In the genomic region with DNA sequence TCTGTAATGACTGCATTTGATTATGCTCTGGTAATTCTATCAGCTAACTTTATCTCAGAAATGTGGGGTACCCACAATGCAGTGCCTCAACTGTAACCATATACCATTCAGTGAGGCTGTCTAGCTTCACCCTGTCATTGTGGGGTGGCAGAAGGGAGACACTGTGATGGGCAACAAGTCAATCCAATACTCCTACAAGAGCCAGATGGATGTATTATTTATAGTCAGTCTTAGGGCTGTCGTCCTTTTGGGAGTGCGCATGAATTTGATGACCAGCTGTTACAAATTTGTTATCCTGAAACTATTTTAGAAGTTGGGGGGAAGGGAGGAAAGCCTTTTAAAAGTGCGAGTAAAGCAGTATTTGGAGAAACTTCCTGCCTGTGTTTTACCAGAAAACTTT, we compare ENCODE assay signal across 28 cellular contexts. TPM values are rescaled to one million over a fixed set of nuclear protein-coding genes. Genes with fewer than 3 reads are reported as not detected.
A peak's percentile ranks its signal among the peaks of the same experiment; 100 is the strongest.
DNase-seq lines count a peak whose midpoint lies in the region; ATAC-seq and TF ChIP-seq lines count a peak whose summit lies in the region.
"Had no signal": no experiment of that assay in that cellular context is flagged by ENCODE, and none has a peak within 500 bp of the region (broad histone marks: within the 10 kb centered on the region; RNA-seq: fewer than 3 reads in every experiment).

No MANE protein-coding gene starts in this region.

- CTCF ChIA-PET in activated CD8-positive, alpha-beta memory T cell treated with anti-CD3 and anti-CD28 coated beads, Interleukin-2, amount 10 ng/mL, durations not matched to agents 7 days and 5 days (lab: Charles Lee), result interaction anchor here (0.9 to 1.5 kb wide), 3 partner anchors 9 to 33 kb away, joined by 3 to 6 read pairs (median 4); no protein-coding TSS in a partner anchor

- H3K4me1 ChIP-seq in DND-41 (ENCODE audit: insufficient read depth, low read length) (peaks cover 7% of the 10 kb centered on the region), neuron (ENCODE audit: insufficient read depth, low read length) (peaks cover 20% of the 10 kb centered on the region)
- H3K4me1 ChIP-seq: adrenal gland, right lobe of liver had no signal

- H3K36me3 ChIP-seq in DND-41 (ENCODE audit: insufficient read depth, low read length), result no peaks in the 10 kb centered on the region
- H3K36me3 ChIP-seq in neuron (ENCODE audit: insufficient read depth, low read length), result no peaks in the 10 kb centered on the region
- H3K36me3 ChIP-seq: adrenal gland, brain microvascular endothelial cell, right lobe of liver had no signal

- H2AFZ ChIP-seq in DND-41 (ENCODE audit: low read depth, low read length) (no peak overlapping the region), neuron (ENCODE audit: low read depth, low read length) (peak overlapping the region; percentile 4)

- H3K27me3 ChIP-seq in DND-41 (ENCODE audit: insufficient read depth, low read length, poor library complexity) (no peaks in the 10 kb centered on the region), neuron (ENCODE audit: insufficient read depth, low read length) (no peaks in the 10 kb centered on the region)
- H3K27me3 ChIP-seq: adrenal gland, brain microvascular endothelial cell, right lobe of liver had no signal

- ATAC-seq in DND-41 (ENCODE audit: insufficient read depth, low read depth), result peak; percentile 42; the same call in 1 of the 3 replicates
- no peak for ATAC-seq in activated CD8-positive, alpha-beta memory T cell treated with anti-CD3 and anti-CD28 coated beads, Interleukin-2, amount 10 ng/mL, durations not matched to agents 7 days and 5 days
- ATAC-seq: PC-3; right lobe of liver; stimulated activated naive CD8-positive, alpha-beta T cell treated with anti-CD3 and anti-CD28 coated beads, Interleukin-15, Interleukin-2, amounts not matched to agents 100 U/mL and 50 U/mL, for 24 hours had no signal

- TF ChIP-seq CTCF in DND-41 (IDR thresholded peaks at IDR 0.05; ENCODE audit: borderline replicate concordance, extremely low read depth, low read length, poor library complexity, severe bottlenecking) (no peak), brain (conservative IDR thresholded peaks at IDR 0.05) (no peak)

- H3K27me3 Mint-ChIP-seq in brain, result no peaks in the 10 kb centered on the region
- peaks cover 31% of the 10 kb centered on the region for H3K27me3 Mint-ChIP-seq in activated CD8-positive, alpha-beta memory T cell treated with anti-CD3 and anti-CD28 coated beads, Interleukin-2, amount 10 ng/mL, durations not matched to agents 7 days and 5 days

- H3K79me2 ChIP-seq in DND-41 (ENCODE audit: insufficient read depth, low read length), result no peaks in the 10 kb centered on the region

- no peaks in the 10 kb centered on the region for H4K20me1 ChIP-seq in DND-41 (ENCODE audit: insufficient read depth, low read length)

- H3K9me3 Mint-ChIP-seq in brain, result no peaks in the 10 kb centered on the region
- H3K9me3 Mint-ChIP-seq in activated CD8-positive, alpha-beta memory T cell treated with anti-CD3 and anti-CD28 coated beads, Interleukin-2, amount 10 ng/mL, durations not matched to agents 7 days and 5 days (ENCODE audit: low read depth), result no peaks in the 10 kb centered on the region
- H3K9me3 Mint-ChIP-seq: nephron progenitor cell; T-helper 1 cell treated with Interleukin-12 subunit alpha and Interleukin-12 subunit beta and Interleukin-4 antibody, amounts not matched to agents 30 μg/mL and 1 μg/mL, for 36 hours had no signal

- no peaks in the 10 kb centered on the region for H3K36me3 Mint-ChIP-seq in brain
- H3K36me3 Mint-ChIP-seq in activated CD8-positive, alpha-beta memory T cell treated with anti-CD3 and anti-CD28 coated beads, Interleukin-2, amount 10 ng/mL, durations not matched to agents 7 days and 5 days, result no peaks in the 10 kb centered on the region

- no peak overlapping the region for H3K4me2 ChIP-seq in DND-41 (ENCODE audit: insufficient read depth, low read length)

- H3K9ac ChIP-seq in DND-41 (ENCODE audit: low read depth, low read length), result no peak overlapping the region

- H3K4me3 ChIP-seq in DND-41 (ENCODE audit: low read depth in 1 of 2, low read length in 2 of 2), result no peak overlapping the region
- H3K4me3 ChIP-seq in neuron (ENCODE audit: low read length), result no peak overlapping the region
- H3K4me3 ChIP-seq: adrenal gland, right lobe of liver had no signal

- peak overlapping the region; percentile 36 to 93 (median 60) for H3K27ac Mint-ChIP-seq in brain
- H3K27ac Mint-ChIP-seq in activated CD8-positive, alpha-beta memory T cell treated with anti-CD3 and anti-CD28 coated beads, Interleukin-2, amount 10 ng/mL, durations not matched to agents 7 days and 5 days, result no peak overlapping the region
- H3K27ac Mint-ChIP-seq: nephron progenitor cell; T-helper 1 cell treated with Interleukin-12 subunit alpha and Interleukin-12 subunit beta and Interleukin-4 antibody, amounts not matched to agents 30 μg/mL and 1 μg/mL, for 36 hours had no signal

- no peak for DNase-seq in DND-41
- DNase-seq in NCI-H2171 (lab: John Stamatoyannopoulos, UW), result peak; percentile 87
- no peak for DNase-seq in SHP77 treated with DMSO at 0.1 percent for 48 hours (lab: John Stamatoyannopoulos, UW)
- no peak for DNase-seq in activated CD8-positive, alpha-beta memory T cell treated with anti-CD3 and anti-CD28 coated beads, Interleukin-2, amount 10 ng/mL, durations not matched to agents 7 days and 5 days
- no peak for DNase-seq in NCI-H187 (lab: John Stamatoyannopoulos, UW)
- no peak for DNase-seq in substantia nigra (lab: John Stamatoyannopoulos, UW)
- DNase-seq: activated CD8-positive, alpha-beta memory T cell treated with anti-CD3 and anti-CD28 coated beads for 24 hours; activated naive CD4-positive, alpha-beta T cell; activated T-cell treated with anti-CD3 and anti-CD28 coated beads, Interleukin-2, amount 50 U/mL, for 48 hours; adrenal gland; brain microvascular endothelial cell; effector memory CD4-positive, alpha-beta T cell; GOT3; islet precursor cell; MV-4-11; NCI-H146; NCI-H345; nephron progenitor cell; PC-3; posterior cingulate gyrus; right lobe of liver; SIG-M5; stimulated activated CD4-positive, alpha-beta T cell treated with anti-CD3 and anti-CD28 coated beads, Interleukin-15, amount 100 ng/mL, for 24 hours; stimulated activated naive CD8-positive, alpha-beta T cell treated with anti-CD3 and anti-CD28 coated beads, Interleukin-15, Interleukin-2, amounts not matched to agents 100 U/mL and 50 U/mL, for 24 hours had no signal

- H3K4me3 Mint-ChIP-seq in brain, result peak overlapping the region in 1 of 5 experiments; percentile 74
- H3K4me3 Mint-ChIP-seq in activated CD8-positive, alpha-beta memory T cell treated with anti-CD3 and anti-CD28 coated beads, Interleukin-2, amount 10 ng/mL, durations not matched to agents 7 days and 5 days, result no peak overlapping the region
- H3K4me3 Mint-ChIP-seq: nephron progenitor cell; T-helper 1 cell treated with Interleukin-12 subunit alpha and Interleukin-12 subunit beta and Interleukin-4 antibody, amounts not matched to agents 30 μg/mL and 1 μg/mL, for 36 hours had no signal

- no peaks in the 10 kb centered on the region for H3K9me3 ChIP-seq in DND-41 (ENCODE audit: insufficient read depth, low read length, severe bottlenecking)
- no peaks in the 10 kb centered on the region for H3K9me3 ChIP-seq in neuron (ENCODE audit: low read length)
- H3K9me3 ChIP-seq: adrenal gland, right lobe of liver had no signal

- H3K27ac ChIP-seq in DND-41 (ENCODE audit: low read length) (no peak overlapping the region), substantia nigra (ENCODE audit: low read depth, low read length, poor library complexity, severe bottlenecking) (no peak overlapping the region)
- H3K27ac ChIP-seq: adrenal gland, brain microvascular endothelial cell, C4-2B, right lobe of liver had no signal

- peaks cover 30% of the 10 kb centered on the region for H3K4me1 Mint-ChIP-seq in brain
- peaks cover 3% of the 10 kb centered on the region for H3K4me1 Mint-ChIP-seq in activated CD8-positive, alpha-beta memory T cell treated with anti-CD3 and anti-CD28 coated beads, Interleukin-2, amount 10 ng/mL, durations not matched to agents 7 days and 5 days
- H3K4me1 Mint-ChIP-seq: nephron progenitor cell had no signal

RNA-seq across cellular contexts. Expression of a gene that starts 1.6 kb away (rescaled TPM):
- not detected for polyA plus RNA-seq in brain (ENCODE audit: insufficient read depth, low read depth, low replicate concordance)
- total RNA-seq in activated CD8-positive, alpha-beta memory T cell treated with anti-CD3 and anti-CD28 coated beads, Interleukin-2, amount 10 ng/mL, durations not matched to agents 7 days and 5 days, result not detected
- total RNA-seq: right lobe of liver had no signal

RNA-seq across cellular contexts. Expression of a gene that starts 18.2 kb away (rescaled TPM):
- 19.0 TPM for polyA plus RNA-seq in brain (ENCODE audit: insufficient read depth, low read depth, low replicate concordance)
- 10 to 100 TPM; 30.8 to 47.3 TPM for total RNA-seq in activated CD8-positive, alpha-beta memory T cell treated with anti-CD3 and anti-CD28 coated beads, Interleukin-2, amount 10 ng/mL, durations not matched to agents 7 days and 5 days
